ENCODE assay signal across 23 cellular contexts in genomic region chr14:33331176-33331949, GRCh38.
"Had no signal": no experiment of that assay in that cellular context is flagged by ENCODE, and none has a peak within 500 bp of the region (broad histone marks: within the 10 kb centered on the region; RNA-seq: fewer than 3 reads in every experiment).

No MANE protein-coding gene starts in this region.

- FAIRE-seq: colon, endothelial cell of umbilical vein, islet of Langerhans, keratinocyte had no signal

- H3K4me1 ChIP-seq: foreskin keratinocyte, gastrocnemius medialis, heart right ventricle, left lung, lower lobe of right lung had no signal

- H3K36me3 Mint-ChIP-seq: mesothelial cell of epicardium had no signal

- H3K27ac ChIP-seq: coronary artery, esophagus muscularis mucosa, foreskin keratinocyte, gastrocnemius medialis, heart right ventricle, left lung, lower lobe of right lung had no signal

- H3K27ac Mint-ChIP-seq: mesothelial cell of epicardium had no signal

- H3K4me3 Mint-ChIP-seq: mesothelial cell of epicardium had no signal

- H3K27me3 ChIP-seq: dorsolateral prefrontal cortex, esophagus muscularis mucosa, gastrocnemius medialis, heart right ventricle, left lung had no signal

- H3K4me3 ChIP-seq: coronary artery, esophagus muscularis mucosa, gastrocnemius medialis, heart right ventricle, left lung, lower lobe of right lung, mucosa of descending colon had no signal

- DNase-seq: dermis blood vessel endothelial cell; dorsolateral prefrontal cortex; effector CD4-positive, alpha-beta T cell; effector memory CD4-positive, alpha-beta T cell; foreskin keratinocyte; gastrocnemius medialis; glutamatergic neuron; head of caudate nucleus; heart right ventricle; hippocampal formation; left cardiac atrium; left lung; left ventricle myocardium superior; lower lobe of right lung; mesenchymal stem cell; mucosa of descending colon had no signal

- H3K36me3 ChIP-seq: esophagus muscularis mucosa, gastrocnemius medialis, heart right ventricle, left lung, lower lobe of right lung had no signal

- ATAC-seq: foreskin keratinocyte, gastrocnemius medialis, heart right ventricle, left cardiac atrium, left lung, left ventricle myocardium superior, lower lobe of right lung, mucosa of descending colon had no signal
